In genomic region chr3:191762323-191762960, GRCh38 we compare ENCODE assay signal across 10 cellular contexts.
A peak's percentile ranks its signal among the peaks of the same experiment; 100 is the strongest.
DNase-seq lines count a peak whose midpoint lies in the region; ATAC-seq and TF ChIP-seq lines count a peak whose summit lies in the region.
"Had no signal": no experiment of that assay in that cellular context is flagged by ENCODE, and none has a peak within 500 bp of the region (broad histone marks: within the 10 kb centered on the region; RNA-seq: fewer than 3 reads in every experiment).

No MANE protein-coding gene starts in this region.

- TF ChIP-seq CTCF in choroid plexus epithelial cell (conservative IDR thresholded peaks at IDR 0.05; ENCODE audit: low read depth, low read length): no peak
- no peak for TF ChIP-seq CTCF in nephron (IDR thresholded peaks at IDR 0.05; ENCODE audit: unreplicated experiment in 3 of 3)
- no peak for TF ChIP-seq CTCF in vagina (IDR thresholded peaks at IDR 0.05)
- TF ChIP-seq CTCF in brain microvascular endothelial cell (IDR thresholded peaks at IDR 0.05; ENCODE audit: low read depth, low read length, missing control alignments): no peak
- TF ChIP-seq CTCF in CD4-positive, alpha-beta T cell (IDR thresholded peaks at IDR 0.05): no peak

- POLR2A ChIA-PET in CD4-positive, alpha-beta T cell (lab: Charles Lee): no interaction called here

- DNase-seq in EL (peak; percentile 87), NCI-H226 (peak; percentile 84), choroid plexus epithelial cell (ENCODE audit: low read depth) (peak; percentile 61), vagina (ENCODE audit: extremely low spot score in 2 of 2) (no peak), brain microvascular endothelial cell (no peak), SIG-M5 treated with dmso at 0.1 percent for 504 hours (lab: John Stamatoyannopoulos, UW; ENCODE audit: unreplicated experiment) (no peak)
- no peak for DNase-seq in CD4-positive, alpha-beta T cell
- DNase-seq: activated T-cell treated with anti-CD3 and anti-CD28 coated beads, Interleukin-2, amount 50 U/mL, for 72 hours; Right ventricle myocardium superior had no signal

- ATAC-seq in CD4-positive, alpha-beta T cell (ENCODE audit: poor library complexity): no peak
- ATAC-seq: activated T-cell treated with anti-CD3 and anti-CD28 coated beads, Interleukin-2, amount 50 U/mL, for 72 hours had no signal

- CTCF ChIA-PET in CD4-positive, alpha-beta T cell (lab: Charles Lee): no interaction called here

- peaks cover 3% of the 10 kb centered on the region for H3K36me3 Mint-ChIP-seq in nephron (ENCODE audit: low read depth)
- no peaks in the 10 kb centered on the region for H3K36me3 Mint-ChIP-seq in CD4-positive, alpha-beta T cell (ENCODE audit: low read depth)

- no peaks in the 10 kb centered on the region for H3K27me3 Mint-ChIP-seq in nephron (ENCODE audit: low read depth)
- H3K27me3 Mint-ChIP-seq in CD4-positive, alpha-beta T cell: no peaks in the 10 kb centered on the region

- intact Hi-C loops in vagina (cut with DNase I): no loop called here
- intact Hi-C loops in CD4-positive, alpha-beta T cell (cut with DNase I, micrococcal nuclease): no loop called here

- H3K27me3 ChIP-seq in vagina: no peaks in the 10 kb centered on the region
- no peaks in the 10 kb centered on the region for H3K27me3 ChIP-seq in brain microvascular endothelial cell (replicated peaks)
- H3K27me3 ChIP-seq in CD4-positive, alpha-beta T cell (ENCODE audit: control insufficient read depth, insufficient read depth, low read length): no peaks in the 10 kb centered on the region

- in situ Hi-C loops in brain microvascular endothelial cell (cut with HindIII; ENCODE audit: low pct_ligation_motif_present, low sequenced_read_pairs): no loop called here

- TF ChIP-seq POLR2A in vagina (IDR thresholded peaks at IDR 0.05): no peak

- no peak overlapping the region for H3K4me3 Mint-ChIP-seq in nephron
- no peak overlapping the region for H3K4me3 Mint-ChIP-seq in CD4-positive, alpha-beta T cell
- H3K4me3 Mint-ChIP-seq: activated T-cell treated with anti-CD3 and anti-CD28 coated beads, Interleukin-2, amount 50 U/mL, for 72 hours had no signal

- H3K36me3 ChIP-seq in vagina (no peaks in the 10 kb centered on the region), brain microvascular endothelial cell (replicated peaks) (no peaks in the 10 kb centered on the region)

- peaks cover 9% of the 10 kb centered on the region for H3K4me1 Mint-ChIP-seq in nephron
- H3K4me1 Mint-ChIP-seq in CD4-positive, alpha-beta T cell (ENCODE audit: low read depth): no peaks in the 10 kb centered on the region

- peaks cover 6% of the 10 kb centered on the region for H3K4me1 ChIP-seq in vagina

- peak overlapping the region; percentile 55 to 85 (median 60) for H3K27ac Mint-ChIP-seq in nephron
- no peak overlapping the region for H3K27ac Mint-ChIP-seq in CD4-positive, alpha-beta T cell
- H3K27ac Mint-ChIP-seq: activated T-cell treated with anti-CD3 and anti-CD28 coated beads, Interleukin-2, amount 50 U/mL, for 72 hours had no signal

- H3K4me3 ChIP-seq in choroid plexus epithelial cell (ENCODE audit: low read depth, low read length) (no peak overlapping the region), vagina (no peak overlapping the region), brain microvascular endothelial cell (ENCODE audit: low read depth, low read length) (no peak overlapping the region)

- H3K27ac ChIP-seq in vagina: no peak overlapping the region
- no peak overlapping the region for H3K27ac ChIP-seq in brain microvascular endothelial cell
- no peak overlapping the region for H3K27ac ChIP-seq in CD4-positive, alpha-beta T cell (ENCODE audit: low read depth, low read length)

- H3K9me3 ChIP-seq in vagina: no peaks in the 10 kb centered on the region
- no peaks in the 10 kb centered on the region for H3K9me3 ChIP-seq in CD4-positive, alpha-beta T cell (ENCODE audit: control insufficient read depth, low read length)

- H3K9me3 Mint-ChIP-seq in nephron: peaks cover 4% of the 10 kb centered on the region
- peaks cover 9% of the 10 kb centered on the region for H3K9me3 Mint-ChIP-seq in CD4-positive, alpha-beta T cell

Comparison
In these comparisons a context has a peak if more than half of its experiments do, and no peak if none do; other contexts are left out.
1. DNase-seq: peak in EL (single experiment), NCI-H226 (single experiment) and choroid plexus epithelial cell (single experiment); none in vagina (0 of 2), brain microvascular endothelial cell (single experiment), CD4-positive, alpha-beta T cell (0 of 10) and SIG-M5 treated with dmso at 0.1 percent for 504 hours (single experiment).